3 cellular contexts compared by ENCODE assay signal in genomic region chr2:130641688-130642087, GRCh38. TPM values are rescaled to one million over a fixed set of nuclear protein-coding genes. Genes with fewer than 3 reads are reported as not detected.
"Had no signal": no experiment of that assay in that cellular context is flagged by ENCODE, and none has a peak within 500 bp of the region (broad histone marks: within the 10 kb centered on the region; RNA-seq: fewer than 3 reads in every experiment).

No MANE protein-coding gene starts in this region.

RNA-seq across cellular contexts. Expression of gene POTEJ, which starts 30.4 kb away (rescaled TPM):
- total RNA-seq: LHCN-M2, M059J, MCF 10A had no signal

RNA-seq across cellular contexts. Expression of gene CFC1, which starts 42.3 kb away (rescaled TPM):
- total RNA-seq: LHCN-M2, M059J, MCF 10A had no signal
